In the genomic region with DNA sequence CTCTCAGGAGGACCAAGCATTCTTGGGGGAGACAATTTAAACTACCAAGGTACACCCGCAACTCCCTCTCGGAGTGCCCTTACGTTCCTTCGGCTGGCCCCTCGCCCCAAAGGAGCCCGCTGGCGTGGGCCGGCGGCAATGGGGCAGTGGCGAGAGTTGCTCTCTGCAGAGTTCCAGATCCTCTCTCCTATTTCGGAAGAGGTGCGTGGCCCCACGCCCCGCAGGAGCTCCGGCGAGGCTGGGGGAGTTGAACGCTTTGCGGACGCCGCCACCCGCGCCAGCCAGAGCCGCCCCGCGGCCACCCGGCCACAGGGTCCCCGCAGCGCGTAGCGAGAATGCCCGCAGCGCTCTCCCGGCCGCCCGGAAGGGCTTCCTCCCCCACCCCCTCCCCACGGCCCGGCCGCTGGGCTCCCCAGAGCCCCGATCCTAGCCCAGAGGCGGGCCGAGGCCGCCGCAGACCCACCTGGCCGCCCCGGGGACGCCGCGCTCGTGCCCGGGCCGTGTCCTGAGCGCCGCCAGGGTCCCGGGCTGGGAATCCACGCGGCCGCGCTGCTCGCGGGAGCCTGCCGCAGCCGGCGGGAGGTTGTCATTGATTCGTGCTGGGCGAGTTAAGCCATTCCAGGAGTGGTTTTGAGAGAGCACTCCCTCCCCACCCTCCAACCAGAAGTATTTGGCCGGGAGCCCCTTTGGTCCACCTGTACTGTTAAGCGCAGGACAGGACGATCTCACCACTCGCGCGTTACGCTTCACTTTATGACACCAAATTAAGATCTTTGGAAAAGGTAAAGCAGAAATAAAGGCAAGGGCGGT, we compare ENCODE assay signal across 8 cellular contexts.
DNase-seq lines count a peak whose midpoint lies in the region; ATAC-seq and TF ChIP-seq lines count a peak whose summit lies in the region.

No MANE protein-coding gene starts in this region.

- peaks cover 36 to 54% of the 10 kb centered on the region in 2 experiments for H3K4me1 Mint-ChIP-seq in H9
- peaks cover 55% of the 10 kb centered on the region for H3K4me1 Mint-ChIP-seq in activated CD4-positive, alpha-beta memory T cell treated with anti-CD3 and anti-CD28 coated beads, Interleukin-2, amount 10 ng/mL, durations not matched to agents 7 days and 5 days

- WGBS in H9 (ENCODE audit: extremely low coverage, insufficient read length, low lambda C conversion rate), result no CpG with 5 or more reads among the region's 73 CpGs

- H3K9me3 ChIP-seq in H9 (ENCODE audit: control insufficient read depth, low read depth, low read length), result no peaks in the 10 kb centered on the region
- H3K9me3 ChIP-seq in right atrium auricular region, result no peaks in the 10 kb centered on the region
- H3K9me3 ChIP-seq in gastrocnemius medialis, result no peaks in the 10 kb centered on the region

- H2BK15ac ChIP-seq in H9 (ENCODE audit: low read depth, low read length), result no peak overlapping the region

- H3K18ac ChIP-seq in H9 (ENCODE audit: insufficient read length, low read depth, low read length), result no peak overlapping the region

- H2BK12ac ChIP-seq in H9 (ENCODE audit: insufficient read length, low read depth, low read length), result no peak overlapping the region

- no peak for TF ChIP-seq CTCF in H9 (conservative IDR thresholded peaks at IDR 0.05)
- no peak for TF ChIP-seq CTCF in right atrium auricular region (IDR thresholded peaks at IDR 0.05)
- no peak for TF ChIP-seq CTCF in gastrocnemius medialis (IDR thresholded peaks at IDR 0.05 in 4 of 5, conservative IDR thresholded peaks at IDR 0.05 in 1 of 5)

- peaks cover 9% of the 10 kb centered on the region for H3K23me2 ChIP-seq in H9 (ENCODE audit: insufficient read length, low read depth, low read length, poor library complexity, severe bottlenecking)

- H3K36me3 Mint-ChIP-seq in H9 (ENCODE audit: insufficient read depth in 1 of 3, low read depth in 3 of 3), result no peaks in the 10 kb centered on the region
- no peaks in the 10 kb centered on the region for H3K36me3 Mint-ChIP-seq in activated CD4-positive, alpha-beta memory T cell treated with anti-CD3 and anti-CD28 coated beads, Interleukin-2, amount 10 ng/mL, durations not matched to agents 7 days and 5 days (ENCODE audit: low read depth)

- CTCF ChIA-PET in activated CD4-positive, alpha-beta memory T cell treated with anti-CD3 and anti-CD28 coated beads, Interleukin-2, amount 10 ng/mL, durations not matched to agents 7 days and 5 days (lab: Charles Lee), result interaction anchor here (1.1 to 1.3 kb wide), 2 partner anchors 93 to 309 kb away, joined by 4 to 5 read pairs; no protein-coding TSS in a partner anchor

- H2BK5ac ChIP-seq in H9 (ENCODE audit: insufficient read length, low read length), result no peak overlapping the region

- TF ChIP-seq POLR2A in gastrocnemius medialis (IDR thresholded peaks at IDR 0.05), result no peak

- no peak overlapping the region for H2BK20ac ChIP-seq in H9 (ENCODE audit: low read depth, low read length, poor library complexity, severe bottlenecking)

- no peak overlapping the region for H3K4ac ChIP-seq in H9 (ENCODE audit: low read depth, low read length)

- H3K4me3 Mint-ChIP-seq in H9, result peak overlapping the region; percentile 64 to 83
- peak overlapping the region; percentile 32 for H3K4me3 Mint-ChIP-seq in activated CD4-positive, alpha-beta memory T cell treated with anti-CD3 and anti-CD28 coated beads, Interleukin-2, amount 10 ng/mL, durations not matched to agents 7 days and 5 days

- H3K14ac ChIP-seq in H9 (ENCODE audit: insufficient read depth, low read length), result no peak overlapping the region

- no peaks in the 10 kb centered on the region; a peak in 1 of 5 replicates for H3K9me3 Mint-ChIP-seq in H9
- H3K9me3 Mint-ChIP-seq in activated CD4-positive, alpha-beta memory T cell treated with anti-CD3 and anti-CD28 coated beads, Interleukin-2, amount 10 ng/mL, durations not matched to agents 7 days and 5 days, result no peaks in the 10 kb centered on the region

- H3T11ph ChIP-seq in H9 (ENCODE audit: low read length), result no peak overlapping the region

- peaks cover 9% of the 10 kb centered on the region; the same call in 1 of the 2 replicates for H3K4me1 ChIP-seq in H9 (ENCODE audit: insufficient read depth, low read length)
- H3K4me1 ChIP-seq in right atrium auricular region, result peaks cover 0 to 42% of the 10 kb centered on the region in 2 donors
- peaks cover 8 to 15% of the 10 kb centered on the region in 2 donors for H3K4me1 ChIP-seq in gastrocnemius medialis

- H3K4me3 ChIP-seq in right atrium auricular region, result peak overlapping the region; percentile 44 to 60
- peak overlapping the region; percentile 57 to 92 (median 66) for H3K4me3 ChIP-seq in gastrocnemius medialis

- no peak overlapping the region for H2BK120ac ChIP-seq in H9 (ENCODE audit: low read depth, low read length, poor library complexity, severe bottlenecking)

- DNase-seq in H9 (no peak), right atrium auricular region (ENCODE audit: low spot score) (no peak), gastrocnemius medialis (no peak), GM19240 (ENCODE audit: insufficient read length, low spot score) (no peak), NCI-H2107 (lab: John Stamatoyannopoulos, UW) (no peak)
- DNase-seq in activated CD4-positive, alpha-beta memory T cell treated with anti-CD3 and anti-CD28 coated beads, Interleukin-2, amount 10 ng/mL, durations not matched to agents 7 days and 5 days, result no peak
- no peak for DNase-seq in stimulated activated CD4-positive, alpha-beta T cell treated with anti-CD3 and anti-CD28 coated beads, Interleukin-2, amount 100 ng/mL, for 24 hours

- no peak overlapping the region for H4K91ac ChIP-seq in H9 (ENCODE audit: insufficient read length, low read depth, low read length)

- H3K27ac ChIP-seq in H9 (ENCODE audit: insufficient read length, low read depth, low read length), result no peak overlapping the region
- H3K27ac ChIP-seq in right atrium auricular region, result peak overlapping the region in 1 of 2 donors; percentile 47
- peak overlapping the region in 1 of 4 donors; percentile 37 for H3K27ac ChIP-seq in gastrocnemius medialis

- no peaks in the 10 kb centered on the region for H3K79me1 ChIP-seq in H9 (ENCODE audit: insufficient read depth, low read depth, low read length, poor library complexity, severe bottlenecking)

- H3K4me2 ChIP-seq in H9 (ENCODE audit: insufficient read depth, insufficient read length, low read length), result peak overlapping the region; percentile 76

- no peak overlapping the region for H3K27ac Mint-ChIP-seq in H9
- no peak overlapping the region for H3K27ac Mint-ChIP-seq in activated CD4-positive, alpha-beta memory T cell treated with anti-CD3 and anti-CD28 coated beads, Interleukin-2, amount 10 ng/mL, durations not matched to agents 7 days and 5 days

- no peak overlapping the region for H2AK5ac ChIP-seq in H9 (ENCODE audit: insufficient read length, low read length)

- POLR2A ChIA-PET in activated CD4-positive, alpha-beta memory T cell treated with anti-CD3 and anti-CD28 coated beads, Interleukin-2, amount 10 ng/mL, durations not matched to agents 7 days and 5 days (lab: Charles Lee), result interaction anchor here (1.0 kb wide), 1 partner anchor 13 kb away, joined by 3 read pairs; no protein-coding TSS in a partner anchor

- no peak overlapping the region for H4K5ac ChIP-seq in H9 (ENCODE audit: insufficient read length, low read depth, low read length)

- H3K56ac ChIP-seq in H9 (ENCODE audit: insufficient read length, low read depth, low read length), result no peak overlapping the region

- H3K79me2 ChIP-seq in H9 (ENCODE audit: insufficient read depth, low read length), result no peaks in the 10 kb centered on the region

- H3K9ac ChIP-seq in H9 (ENCODE audit: extremely low read depth, insufficient read length, low read length), result no peak overlapping the region

- no peak overlapping the region for H3K23ac ChIP-seq in H9 (ENCODE audit: insufficient read length, low read depth, low read length)

- ATAC-seq in gastrocnemius medialis, result peak; percentile 17 to 39
- ATAC-seq in HG02970 (IDR thresholded peaks at IDR 0.05; ENCODE audit: low FRiP score, unreplicated experiment), result no peak

- no peak overlapping the region for H4K8ac ChIP-seq in H9 (replicated peaks; ENCODE audit: insufficient read length, low read depth, low read length)

- H2AFZ ChIP-seq in H9 (ENCODE audit: low read length), result no peak overlapping the region

- H3K36me3 ChIP-seq in right atrium auricular region, result no peaks in the 10 kb centered on the region
- no peaks in the 10 kb centered on the region for H3K36me3 ChIP-seq in gastrocnemius medialis

- in situ Hi-C loops in gastrocnemius medialis (cut with MboI; ENCODE audit: low sequenced_read_pairs in 4 of 4), result no loop called here

- peaks cover 79% of the 10 kb centered on the region for H3K27me3 Mint-ChIP-seq in H9 (ENCODE audit: low read depth)
- H3K27me3 Mint-ChIP-seq in activated CD4-positive, alpha-beta memory T cell treated with anti-CD3 and anti-CD28 coated beads, Interleukin-2, amount 10 ng/mL, durations not matched to agents 7 days and 5 days, result peaks cover 78% of the 10 kb centered on the region

- H4K20me1 ChIP-seq in H9 (ENCODE audit: control insufficient read depth, insufficient read depth, insufficient read length), result no peaks in the 10 kb centered on the region

- intact Hi-C loops in gastrocnemius medialis (cut with DNase I; ENCODE audit: low total_unique reads), result no loop called here

- H3K27me3 ChIP-seq in H9 (ENCODE audit: insufficient read depth, low read length) (peaks cover 24% of the 10 kb centered on the region; the same call in 1 of the 2 replicates), right atrium auricular region (no peaks in the 10 kb centered on the region), gastrocnemius medialis (peaks cover 0 to 5% (median 0%) of the 10 kb centered on the region in 3 donors)
